14 cellular contexts compared by ENCODE assay signal in genomic region chr11:130190371-130190881, GRCh38. TPM values are rescaled to one million over a fixed set of nuclear protein-coding genes. Genes with fewer than 3 reads are reported as not detected.
"Had no signal": no experiment of that assay in that cellular context is flagged by ENCODE, and none has a peak within 500 bp of the region (broad histone marks: within the 10 kb centered on the region; RNA-seq: fewer than 3 reads in every experiment).

No MANE protein-coding gene starts in this region.

- DNase-seq: activated CD4-positive, alpha-beta memory T cell treated with anti-CD3 and anti-CD28 coated beads for 36 hours; activated gamma-delta T cell treated with Interleukin-2 at 50 U/mL for 16 hours; activated naive CD8-positive, alpha-beta T cell treated with anti-CD3 and anti-CD28 coated beads, Interleukin-2, amount 10 ng/mL, durations not matched to agents 7 days and 5 days; activated T-cell treated with anti-CD3 and anti-CD28 coated beads, Interleukin-2, amount 50 U/mL, for 72 hours; anterior cingulate cortex; dorsolateral prefrontal cortex; hypothalamus; retina; T-helper 2 cell had no signal

- H3K4me3 ChIP-seq: breast epithelium, dorsolateral prefrontal cortex, skin epidermis, tibial nerve had no signal

- H3K36me3 ChIP-seq: breast epithelium, tibial nerve had no signal

- H3K4me1 ChIP-seq: breast epithelium, parathyroid adenoma, tibial nerve had no signal

- H3K27me3 ChIP-seq: breast epithelium, dorsolateral prefrontal cortex, tibial nerve had no signal

- H3K9me3 ChIP-seq: breast epithelium had no signal

- H3K9ac ChIP-seq: parathyroid adenoma had no signal

- ATAC-seq: activated CD4-positive, CD25-positive, alpha-beta regulatory T cell treated with anti-CD3 and anti-CD28 coated beads, Interleukin-2, amount 50 U/mL, for 24 hours; activated T-cell treated with anti-CD3 and anti-CD28 coated beads, Interleukin-2, amount 50 U/mL, for 72 hours had no signal

- H2AFZ ChIP-seq: parathyroid adenoma had no signal

- H3K27ac ChIP-seq: breast epithelium, dorsolateral prefrontal cortex, parathyroid adenoma, skin epidermis had no signal

RNA-seq across cellular contexts. Expression of gene ST14, which starts 30.8 kb away (rescaled TPM):
- total RNA-seq: activated CD4-positive, alpha-beta memory T cell treated with anti-CD3 and anti-CD28 coated beads for 36 hours; activated T-cell treated with anti-CD3 and anti-CD28 coated beads, Interleukin-2, amount 50 U/mL, for 72 hours had no signal
